In genomic region chr5:164578911-164579310, GRCh38 we compare ENCODE assay signal across 27 cellular contexts.
"Had no signal": no experiment of that assay in that cellular context is flagged by ENCODE, and none has a peak within 500 bp of the region (broad histone marks: within the 10 kb centered on the region; RNA-seq: fewer than 3 reads in every experiment).

No MANE protein-coding gene starts in this region.

- H3K36me3 Mint-ChIP-seq: naive B cell; natural killer cell treated with Interleukin-12 subunit alpha and Interleukin-12 subunit beta and Interleukin-15 and Interleukin-18, amount 100 ng/mL, for 72 hours; neural progenitor cell had no signal

- H3K4me2 ChIP-seq: hepatocyte, neural progenitor cell, smooth muscle cell had no signal

- H3K4me1 ChIP-seq: gastrocnemius medialis, heart left ventricle, left lung, neural progenitor cell, prostate gland, right atrium auricular region, suprapubic skin, transverse colon, upper lobe of right lung, uterus had no signal

- H3K9me3 Mint-ChIP-seq: naive B cell, neural progenitor cell had no signal

- H3K9me3 ChIP-seq: gastrocnemius medialis, heart left ventricle, left lung, prostate gland, right atrium auricular region, suprapubic skin, transverse colon, upper lobe of right lung, uterus had no signal

- H3K4me3 ChIP-seq: dorsolateral prefrontal cortex, gastrocnemius medialis, heart left ventricle, hepatocyte, left lung, neural progenitor cell, prostate gland, right atrium auricular region, smooth muscle cell, suprapubic skin, transverse colon, upper lobe of right lung, uterus had no signal

- H3K9ac ChIP-seq: neural progenitor cell had no signal

- H3K27me3 ChIP-seq: dorsolateral prefrontal cortex, gastrocnemius medialis, heart left ventricle, hepatocyte, left lung, neural progenitor cell, right atrium auricular region, suprapubic skin, transverse colon, upper lobe of right lung, uterus had no signal

- DNase-seq: dorsolateral prefrontal cortex; effector CD4-positive, alpha-beta T cell; foreskin fibroblast; gastrocnemius medialis; heart left ventricle; left cardiac atrium; left lung; mammary epithelial cell; naive B cell; nucleus accumbens; stimulated activated CD4-positive, alpha-beta T cell treated with anti-CD3 and anti-CD28 coated beads, Interleukin-12 subunit alpha, Interleukin-12 subunit beta, amount 100 ng/mL, for 4 hours; stimulated activated CD4-positive, alpha-beta T cell treated with anti-CD3 and anti-CD28 coated beads, Interleukin-1b, Interleukin-23, amount 100 ng/mL, for 48 hours; stimulated activated CD4-positive, alpha-beta T cell treated with anti-CD3 and anti-CD28 coated beads, Interleukin-4, amount 100 ng/mL, for 1 hour; stimulated activated CD8-positive, alpha-beta memory T cell treated with anti-CD3 and anti-CD28 coated beads, Interleukin-4, amount 100 ng/mL, for 48 hours; stimulated activated naive CD4-positive, alpha-beta T cell; stimulated activated naive CD8-positive, alpha-beta T cell treated with anti-CD3 and anti-CD28 coated beads, Interleukin-15, amount 100 ng/mL, for 72 hours; transverse colon; upper lobe of right lung; uterus had no signal

- H3K27ac ChIP-seq: dorsolateral prefrontal cortex, epithelial cell of prostate, gastrocnemius medialis, heart left ventricle, hepatocyte, left lung, neural progenitor cell, prostate gland, right atrium auricular region, suprapubic skin, transverse colon, upper lobe of right lung, uterus had no signal

- H3K4me1 Mint-ChIP-seq: naive B cell; neural progenitor cell; stimulated activated naive CD8-positive, alpha-beta T cell treated with anti-CD3 and anti-CD28 coated beads, Interleukin-15, amount 100 ng/mL, for 72 hours had no signal

- H3K4me3 Mint-ChIP-seq: naive B cell; natural killer cell treated with Interleukin-12 subunit alpha and Interleukin-12 subunit beta and Interleukin-15 and Interleukin-18, amount 100 ng/mL, for 72 hours; neural progenitor cell; stimulated activated naive CD8-positive, alpha-beta T cell treated with anti-CD3 and anti-CD28 coated beads, Interleukin-15, amount 100 ng/mL, for 72 hours had no signal

- H3K27me3 Mint-ChIP-seq: naive B cell; natural killer cell treated with Interleukin-12 subunit alpha and Interleukin-12 subunit beta and Interleukin-15 and Interleukin-18, amount 100 ng/mL, for 72 hours; stimulated activated naive CD8-positive, alpha-beta T cell treated with anti-CD3 and anti-CD28 coated beads, Interleukin-15, amount 100 ng/mL, for 72 hours had no signal

- H3K79me2 ChIP-seq: hepatocyte had no signal

- H3K36me3 ChIP-seq: gastrocnemius medialis, heart left ventricle, left lung, neural progenitor cell, prostate gland, right atrium auricular region, suprapubic skin, transverse colon, upper lobe of right lung, uterus had no signal

- H2AFZ ChIP-seq: hepatocyte, neural progenitor cell had no signal

- H3K27ac Mint-ChIP-seq: naive B cell; natural killer cell treated with Interleukin-12 subunit alpha and Interleukin-12 subunit beta and Interleukin-15 and Interleukin-18, amount 100 ng/mL, for 72 hours; neural progenitor cell; stimulated activated naive CD8-positive, alpha-beta T cell treated with anti-CD3 and anti-CD28 coated beads, Interleukin-15, amount 100 ng/mL, for 72 hours had no signal
